ENCODE assay signal across 25 cellular contexts in the genomic region with DNA sequence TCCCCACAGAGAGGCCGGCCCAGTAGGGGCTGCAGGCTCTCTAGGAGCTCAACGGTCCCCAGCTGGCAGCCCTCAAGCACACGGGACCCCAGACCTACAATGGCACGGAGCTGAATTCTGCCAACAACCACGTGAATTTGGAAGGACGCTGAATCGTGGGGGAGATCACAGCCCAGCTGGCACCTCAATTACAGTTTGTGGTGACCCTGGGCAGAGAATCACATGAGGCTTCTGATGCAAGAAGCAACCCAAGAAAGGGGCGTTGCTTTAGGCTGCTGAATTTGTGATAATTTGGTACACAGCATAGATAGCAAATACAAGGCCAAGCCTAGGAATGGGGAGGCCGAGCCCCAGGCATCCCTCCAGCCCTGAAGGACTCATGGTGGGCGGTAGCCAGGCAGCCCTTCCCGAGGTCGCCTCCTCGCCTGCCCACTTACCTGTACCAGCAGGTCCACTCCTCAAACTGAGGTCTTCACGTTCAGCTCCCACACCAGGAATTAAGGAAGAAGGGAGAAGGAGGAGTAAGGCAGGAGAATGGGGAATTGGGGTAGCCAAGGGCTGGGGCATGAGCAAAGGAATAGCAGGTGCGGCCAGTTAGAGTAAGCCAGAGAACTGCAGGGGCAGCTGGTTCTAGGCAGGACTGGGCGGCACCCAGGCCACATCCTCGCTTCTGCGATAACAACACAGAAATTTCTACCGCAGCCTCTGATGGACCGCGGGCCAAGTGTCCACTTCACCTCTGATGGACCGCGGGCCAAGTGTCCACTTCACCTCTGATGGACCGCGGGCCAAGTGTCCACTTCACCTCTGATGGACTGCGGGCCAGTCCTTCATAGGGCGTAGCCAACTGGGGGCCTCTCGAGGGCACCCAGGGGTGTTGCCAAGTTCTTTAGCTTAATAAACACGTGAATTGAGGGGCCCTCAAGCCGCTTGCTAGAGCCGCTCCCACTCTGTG. TPM values are rescaled to one million over a fixed set of nuclear protein-coding genes. Genes with fewer than 3 reads are reported as not detected.
DNase-seq lines count a peak whose midpoint lies in the region; ATAC-seq, FAIRE-seq and TF ChIP-seq lines count a peak whose summit lies in the region.
"Had no signal": no experiment of that assay in that cellular context is flagged by ENCODE, and none has a peak within 500 bp of the region (broad histone marks: within the 10 kb centered on the region; RNA-seq: fewer than 3 reads in every experiment).

No MANE protein-coding gene starts in this region.

- H3K9me3 ChIP-seq in HEK293 (ENCODE audit: control insufficient read depth, insufficient read depth, low read depth, low read length) (no peaks in the 10 kb centered on the region), HepG2 (ENCODE audit: low read length) (no peaks in the 10 kb centered on the region), stomach (no peaks in the 10 kb centered on the region), esophagus muscularis mucosa (no peaks in the 10 kb centered on the region)

- TF ChIP-seq CTCF in HEK293 (tag by site-specific recombination; IDR thresholded peaks at IDR 0.05) (no peak), HepG2 (CRISPR knock-in tag; IDR thresholded peaks at IDR 0.05) (no peak), stomach (IDR thresholded peaks at IDR 0.05) (no peak), lower leg skin (IDR thresholded peaks at IDR 0.05) (no peak), esophagus muscularis mucosa (IDR thresholded peaks at IDR 0.05) (no peak)

- no peak for TF ChIP-seq RAD21 in HepG2 (CRISPR knock-in tag; IDR thresholded peaks at IDR 0.05)

- no peaks in the 10 kb centered on the region for H3K79me2 ChIP-seq in HepG2 (ENCODE audit: insufficient read depth, low read length)

- no peak overlapping the region for H3K4me3 ChIP-seq in HEK293 (ENCODE audit: low read depth, low read length)
- H3K4me3 ChIP-seq in HepG2 (replicated peaks in 1 of 3; ENCODE audit: insufficient read depth in 1 of 3, low read depth in 2 of 3, low read length in 3 of 3) = 0 out of 6 replicates have a peak overlapping the region, but pooled peaks of 1 of the 3 experiments have one; percentile 54
- H3K4me3 ChIP-seq in stomach = no peak overlapping the region
- no peak overlapping the region for H3K4me3 ChIP-seq in lower leg skin (ENCODE audit: low read depth, poor library complexity, severe bottlenecking)
- H3K4me3 ChIP-seq in esophagus muscularis mucosa = no peak overlapping the region
- H3K4me3 ChIP-seq: PC-9 had no signal

- 68% methylated on average over 14 of the region's 31 CpGs for WGBS in HepG2 (ENCODE audit: low lambda C conversion rate)
- WGBS in stomach, 5 donors = 84 to 94% (median 90%) methylated on average over 30 to 31 of the region's 31 CpGs
- WGBS in lower leg skin, 2 donors = 93% methylated on average over 31 of the region's 31 CpGs
- 92% methylated on average over 22 of the region's 31 CpGs for WGBS in esophagus muscularis mucosa

- no peak overlapping the region for H2AFZ ChIP-seq in HepG2 (ENCODE audit: low read length)
- H2AFZ ChIP-seq: PC-9 had no signal

- CTCF ChIA-PET in HEK293 (lab: Yijun Ruan, JAX) (interaction anchor here (1.9 kb wide), 1 partner anchor 70 kb away, joined by 5 read pairs; no protein-coding TSS in a partner anchor), HepG2 (lab: Yijun Ruan, JAX; ENCODE audit: low intra/inter-chr PET ratio, low total read pairs) (no interaction called here)

- no peak for FAIRE-seq in HepG2 (lab: Jason Lieb, UNC)
- FAIRE-seq: islet of Langerhans, urothelium cell line had no signal

- peak overlapping the region; percentile 87 for H3K4me2 ChIP-seq in HepG2 (ENCODE audit: low read depth, low read length)
- H3K4me2 ChIP-seq: PC-9 had no signal

- peaks cover 6% of the 10 kb centered on the region; the same call in 1 of the 2 replicates for H4K20me1 ChIP-seq in HepG2 (ENCODE audit: insufficient read depth, low read length)

- no peaks in the 10 kb centered on the region for H3K36me3 ChIP-seq in HEK293 (ENCODE audit: control insufficient read depth in 2 of 2, insufficient read depth in 1 of 2, low read length in 2 of 2)
- H3K36me3 ChIP-seq in HepG2 (replicated peaks in 1 of 2; ENCODE audit: control insufficient read depth in 1 of 2, insufficient read depth in 2 of 2, low read length in 2 of 2) = peaks cover 0 to 7% of the 10 kb centered on the region in 2 experiments; a peak in 1 of 5 replicates
- H3K36me3 ChIP-seq in stomach = peaks cover 4 to 8% (median 6%) of the 10 kb centered on the region in 4 donors
- H3K36me3 ChIP-seq in esophagus muscularis mucosa = peaks cover 0 to 7% (median 0%) of the 10 kb centered on the region in 4 donors

- BruUV-seq in HepG2 (replicated peaks; lab: Mats Ljungman, UMichigan) = no TSS peak

- H3K27ac ChIP-seq in HEK293 (ENCODE audit: extremely low read depth, low read depth, low read length) = no peak overlapping the region
- H3K27ac ChIP-seq in HepG2 (ENCODE audit: extremely low read length, insufficient read depth, low read length) = no peak overlapping the region
- peak overlapping the region in 3 of 5 donors; percentile 60 to 76 (median 75) for H3K27ac ChIP-seq in stomach
- H3K27ac ChIP-seq in esophagus muscularis mucosa (replicated peaks in 1 of 4) = peak overlapping the region in 2 of 4 donors; percentile 46 to 62
- H3K27ac ChIP-seq: PC-9 had no signal

- in situ Hi-C loops in HepG2 (cut with HindIII; ENCODE audit: extremely low pct_ligation_motif_present, low pct_unique_long_range_greater_than_20kb) = no loop called here

- no peak for TF ChIP-seq POLR2A in HepG2 (IDR thresholded peaks at IDR 0.05; ENCODE audit: insufficient read depth in 1 of 2, low read depth in 2 of 2, low read length in 2 of 2)
- TF ChIP-seq POLR2A in stomach (IDR thresholded peaks at IDR 0.05) = no peak
- TF ChIP-seq POLR2A in lower leg skin (IDR thresholded peaks at IDR 0.05) = no peak
- no peak for TF ChIP-seq POLR2A in esophagus muscularis mucosa (IDR thresholded peaks at IDR 0.05; ENCODE audit: low read depth)

- H3K4me1 ChIP-seq in HEK293 (ENCODE audit: control insufficient read depth, insufficient read depth, low read length) (no peaks in the 10 kb centered on the region), HepG2 (ENCODE audit: insufficient read depth, low read length) (peaks cover 37% of the 10 kb centered on the region), stomach (peaks cover 5 to 36% (median 20%) of the 10 kb centered on the region in 4 donors), esophagus muscularis mucosa (peaks cover 12 to 26% (median 17%) of the 10 kb centered on the region in 4 donors)

- H3K9ac ChIP-seq in HepG2 (ENCODE audit: insufficient read depth, low read depth, low read length) = no peak overlapping the region

- H3K27me3 ChIP-seq in HepG2 (ENCODE audit: control insufficient read depth in 1 of 2, insufficient read depth in 2 of 2, low read length in 2 of 2) = 0 out of 5 replicates have a peak, but pooled peaks cover 0 to 3% of the 10 kb centered on the region in 2 experiments
- H3K27me3 ChIP-seq in stomach = no peaks in the 10 kb centered on the region
- H3K27me3 ChIP-seq in esophagus muscularis mucosa = no peaks in the 10 kb centered on the region

- POLR2A ChIA-PET in HEK293 (lab: Yijun Ruan, JAX) = no interaction called here
- POLR2A ChIA-PET in HepG2 (lab: Yijun Ruan, JAX) = no interaction called here

- no peak for ATAC-seq in HepG2
- no peak for ATAC-seq in GM19455 (IDR thresholded peaks at IDR 0.05; ENCODE audit: unreplicated experiment)
- ATAC-seq: activated CD8-positive, alpha-beta memory T cell treated with anti-CD3 and anti-CD28 coated beads, Interleukin-2, amount 10 ng/mL, durations not matched to agents 7 days and 5 days had no signal

- peak; percentile 21 for DNase-seq in OCI-M1 (lab: John Stamatoyannopoulos, UW)
- DNase-seq in HepG2 (ENCODE audit: low spot score) = no peak
- DNase-seq in stomach = no peak
- DNase-seq in lower leg skin (ENCODE audit: low spot score in 2 of 2) = no peak
- DNase-seq in esophagus muscularis mucosa (ENCODE audit: extremely low spot score) = no peak
- DNase-seq: activated CD4-positive, alpha-beta T cell treated with anti-CD3 and anti-CD28 coated beads for 4 hours; activated CD8-positive, alpha-beta memory T cell treated with anti-CD3 and anti-CD28 coated beads, Interleukin-2, amount 10 ng/mL, durations not matched to agents 7 days and 5 days; activated naive CD4-positive, alpha-beta T cell treated with anti-CD3 and anti-CD28 coated beads, Interleukin-2, amount 50 U/mL, for 16 hours; aorta; CD4-positive, alpha-beta T cell; DMS 273 treated with DMSO at 0.1 percent for 48 hours; foreskin fibroblast; hypothalamus; KG1; naive B cell; NCI-H1048; NCI-H187 treated with DMSO at 0.1 percent for 48 hours; NCI-H748 treated with DMSO at 0.1 percent for 48 hours; occipital lobe; PC-9; SIG-M5 had no signal

- intact Hi-C loops in HepG2 (cut with micrococcal nuclease; ENCODE audit: unreplicated experiment) = no loop called here
- intact Hi-C loops in stomach (cut with DNase I; ENCODE audit: low total_unique reads) = no loop called here
- intact Hi-C loops in lower leg skin (cut with DNase I; ENCODE audit: low total_unique reads) = loop anchor here (10.0 kb wide), 1 partner anchor 159 kb away; no protein-coding TSS in a partner anchor
- intact Hi-C loops in esophagus muscularis mucosa (cut with DNase I) = no loop called here

- TF ChIP-seq EP300 in HepG2 (IDR thresholded peaks at IDR 0.05; ENCODE audit: low read depth in 2 of 2, low read length in 2 of 2) (no peak), HepG2 (CRISPR knock-in tag; IDR thresholded peaks at IDR 0.05; ENCODE audit: borderline replicate concordance) (no peak), stomach (IDR thresholded peaks at IDR 0.05) (no peak), esophagus muscularis mucosa (IDR thresholded peaks at IDR 0.05) (no peak)

RNA-seq across cellular contexts. Expression of a gene that starts 23.4 kb away (rescaled TPM):
- total RNA-seq in HepG2 (2016; rRNA removed; fragmentation: Illumina TruSeq; extraction: Trizol) = not detected in 2 replicates
- total RNA-seq in HepG2 (2016; cell fraction: cytosol; rRNA removed; fragmentation: Illumina TruSeq; extraction: Trizol; ENCODE audit: low read depth) = not detected in 2 replicates
- 0.04 TPM in 1 of 2 replicates, not detected in the other for total RNA-seq in HepG2 (2016; cell fraction: insoluble cytoplasmic fraction; rRNA removed; fragmentation: Illumina TruSeq; extraction: Trizol)
- not detected in 2 replicates for total RNA-seq in HepG2 (2016; cell fraction: membrane; rRNA removed; fragmentation: Illumina TruSeq; extraction: Trizol)
- not detected in 2 replicates for total RNA-seq in HepG2 (2016; cell fraction: nucleus; rRNA removed; fragmentation: Illumina TruSeq; extraction: Trizol)
- polyA plus RNA-seq in HepG2 (2011; rRNA removed) = 0.16 and 0.17 TPM in 2 replicates
- polyA plus RNA-seq in HepG2 (2011; cell fraction: cytosol; rRNA removed) = 0.12 and 0.31 TPM in 2 replicates
- polyA plus RNA-seq in HepG2 (2011; cell fraction: nucleus; rRNA removed) = 0.12 and 0.19 TPM in 2 replicates
- not detected in 2 replicates for polyA plus RNA-seq in HepG2 (2012)
- 0.07 TPM in 1 of 2 replicates, not detected in the other for polyA plus RNA-seq in HepG2 (2016; cell fraction: cytosol; fragmentation: Illumina TruSeq; extraction: Trizol; ENCODE audit: low read depth)
- not detected in 2 replicates for polyA plus RNA-seq in HepG2 (2016; cell fraction: insoluble cytoplasmic fraction; fragmentation: Illumina TruSeq; extraction: Trizol; ENCODE audit: low read depth)
- not detected in 2 replicates for polyA plus RNA-seq in HepG2 (2016; cell fraction: membrane; fragmentation: Illumina TruSeq; extraction: Trizol; ENCODE audit: low read depth)
- polyA plus RNA-seq in HepG2 (2016; cell fraction: nucleus; fragmentation: Illumina TruSeq; extraction: Trizol; ENCODE audit: insufficient read depth, low read depth) = not detected in 2 replicates
- polyA minus RNA-seq in HepG2 (2011; rRNA and poly(A)+ RNA removed; ENCODE audit: low replicate concordance) = 0.18 and 0.47 TPM in 2 replicates
- not detected in 2 replicates for polyA minus RNA-seq in HepG2 (2011; cell fraction: cytosol; rRNA and poly(A)+ RNA removed)
- polyA minus RNA-seq in HepG2 (2011; cell fraction: nucleus; rRNA and poly(A)+ RNA removed) = not detected in 2 replicates
- total RNA-seq in stomach = 10 to 100 TPM; 15.6 to 26.8 (median 24.6) TPM
- polyA plus RNA-seq in stomach = 1 to 10 TPM; 6.6 to 9.9 (median 7.9) TPM
- 10 to 100 TPM in 2 of 4 donors, 1 to 10 TPM in 2; 4.0 to 18.2 (median 11.4) TPM for total RNA-seq in lower leg skin
- total RNA-seq in esophagus muscularis mucosa = 10 to 100 TPM; 56.1 to 82.2 (median 67.2) TPM
- total RNA-seq: activated CD8-positive, alpha-beta memory T cell treated with anti-CD3 and anti-CD28 coated beads, Interleukin-2, amount 10 ng/mL, durations not matched to agents 7 days and 5 days; CD4-positive, alpha-beta T cell had no signal

RNA-seq across cellular contexts. Expression of a gene that starts 47.1 kb away (rescaled TPM):
- total RNA-seq in HepG2 (2016; rRNA removed; fragmentation: Illumina TruSeq; extraction: Trizol) (10.1 and 14.9 TPM in 2 replicates), stomach (10 to 100 TPM; 22.8 to 96.2 (median 52.5) TPM), lower leg skin (10 to 100 TPM; 10.1 to 15.9 (median 11.1) TPM), esophagus muscularis mucosa (10 to 100 TPM; 13.7 to 18.7 (median 15.2) TPM)
- 1.8 and 3.0 TPM in 2 replicates for total RNA-seq in HepG2 (2016; cell fraction: cytosol; rRNA removed; fragmentation: Illumina TruSeq; extraction: Trizol; ENCODE audit: low read depth)
- 7.9 and 17.3 TPM in 2 replicates for total RNA-seq in HepG2 (2016; cell fraction: insoluble cytoplasmic fraction; rRNA removed; fragmentation: Illumina TruSeq; extraction: Trizol)
- total RNA-seq in HepG2 (2016; cell fraction: membrane; rRNA removed; fragmentation: Illumina TruSeq; extraction: Trizol) = 5.6 and 6.2 TPM in 2 replicates
- total RNA-seq in HepG2 (2016; cell fraction: nucleus; rRNA removed; fragmentation: Illumina TruSeq; extraction: Trizol) = 22.7 and 23.6 TPM in 2 replicates
- polyA plus RNA-seq in HepG2 (2011; rRNA removed) (21.8 and 27.0 TPM in 2 replicates), stomach (10 to 100 TPM; 12.0 to 18.2 (median 13.9) TPM)
- polyA plus RNA-seq in HepG2 (2011; cell fraction: cytosol; rRNA removed) = 12.1 and 19.8 TPM in 2 replicates
- polyA plus RNA-seq in HepG2 (2011; cell fraction: nucleus; rRNA removed) = 113 and 146 TPM in 2 replicates
- 12.2 and 22.6 TPM in 2 replicates for polyA plus RNA-seq in HepG2 (2012)
- polyA plus RNA-seq in HepG2 (2016; cell fraction: cytosol; fragmentation: Illumina TruSeq; extraction: Trizol; ENCODE audit: low read depth) = 1.3 and 1.5 TPM in 2 replicates
- 6.1 and 6.6 TPM in 2 replicates for polyA plus RNA-seq in HepG2 (2016; cell fraction: insoluble cytoplasmic fraction; fragmentation: Illumina TruSeq; extraction: Trizol; ENCODE audit: low read depth)
- 2.1 and 2.8 TPM in 2 replicates for polyA plus RNA-seq in HepG2 (2016; cell fraction: membrane; fragmentation: Illumina TruSeq; extraction: Trizol; ENCODE audit: low read depth)
- 26.5 and 29.7 TPM in 2 replicates for polyA plus RNA-seq in HepG2 (2016; cell fraction: nucleus; fragmentation: Illumina TruSeq; extraction: Trizol; ENCODE audit: insufficient read depth, low read depth)
- 12.4 and 67.5 TPM in 2 replicates for polyA minus RNA-seq in HepG2 (2011; rRNA and poly(A)+ RNA removed; ENCODE audit: low replicate concordance)
- polyA minus RNA-seq in HepG2 (2011; cell fraction: cytosol; rRNA and poly(A)+ RNA removed) = 18.2 and 19.5 TPM in 2 replicates
- 76.5 and 77.0 TPM in 2 replicates for polyA minus RNA-seq in HepG2 (2011; cell fraction: nucleus; rRNA and poly(A)+ RNA removed)

Comparison
In these comparisons a context has a peak if more than half of its experiments do, and no peak if none do; other contexts are left out.
1. H3K27ac ChIP-seq: peak in stomach (3 of 5); none in HEK293 (single experiment) and HepG2 (single experiment).
2. RNA of a gene that starts 23.4 kb away (total RNA-seq): 56.1 to 82.2 TPM in esophagus muscularis mucosa, 15.6 to 26.8 TPM in stomach and 4.0 to 18.2 TPM in lower leg skin; 0.04 TPM in HepG2; every median in the first group is over 4 times any median in the second.